ENCODE assay signal across 1 cellular context in the genomic region with DNA sequence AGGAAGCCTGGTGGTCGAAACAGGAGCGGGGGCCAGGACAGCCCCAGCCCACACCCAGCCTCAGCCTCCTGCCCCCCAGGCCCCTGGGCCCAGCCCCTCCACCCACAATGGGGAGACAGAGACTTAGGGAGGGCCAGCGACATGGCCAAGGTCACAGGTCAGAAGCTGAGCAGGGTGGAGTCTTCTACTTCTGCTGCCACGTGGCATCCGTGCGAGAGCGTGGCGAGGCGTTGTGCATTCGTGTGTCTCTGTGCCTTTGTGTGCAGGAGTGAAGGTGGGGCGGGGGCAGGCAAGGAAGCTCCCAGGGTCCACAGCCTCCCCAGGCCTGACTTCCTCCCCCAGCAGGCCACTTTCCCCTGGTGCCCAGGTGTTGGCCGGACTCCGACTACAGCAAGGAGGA.
TF ChIP-seq lines count a peak whose summit lies in the region.

No MANE protein-coding gene starts in this region.

TF ChIP-seq in K562, 482 proteins besides CTCF, POLR2A, EP300 and RAD21:
- TF ChIP-seq ZNF184 (CRISPR knock-in tag; IDR thresholded peaks at IDR 0.05) (no peak), GATAD2A (IDR thresholded peaks at IDR 0.05) (no peak), CBX5 (IDR thresholded peaks at IDR 0.05; ENCODE audit: borderline replicate concordance, low read depth) (no peak), GATA2 (CRISPR knock-in tag; IDR thresholded peaks at IDR 0.05) (no peak), ZNF311 (CRISPR knock-in tag; IDR thresholded peaks at IDR 0.05) (no peak), ARHGAP35 (IDR thresholded peaks at IDR 0.05; ENCODE audit: partially characterized antibody) (no peak), HMG20B (CRISPR knock-in tag; IDR thresholded peaks at IDR 0.05) (no peak), PTRF (tag; IDR thresholded peaks at IDR 0.05) (no peak), ZNF76 (CRISPR knock-in tag; IDR thresholded peaks at IDR 0.05; ENCODE audit: borderline replicate concordance) (no peak), CHD1 (IDR thresholded peaks at IDR 0.05; ENCODE audit: low read length) (no peak), NR2C1 (IDR thresholded peaks at IDR 0.05) (peak; percentile 20; the same call in 1 of the 2 replicates), NR2C1 (tag; IDR thresholded peaks at IDR 0.05) (no peak), ETV5 (CRISPR knock-in tag; IDR thresholded peaks at IDR 0.05; ENCODE audit: low read depth) (no peak), ETV1 (tag; conservative IDR thresholded peaks at IDR 0.05; ENCODE audit: low read depth) (no peak), U2AF2 (optimal IDR thresholded peaks at IDR 0.05; ENCODE audit: low read depth, low read length) (no peak), HSF4 (CRISPR knock-in tag; IDR thresholded peaks at IDR 0.05; ENCODE audit: borderline replicate concordance) (no peak)
- TF ChIP-seq, protein P1, sequence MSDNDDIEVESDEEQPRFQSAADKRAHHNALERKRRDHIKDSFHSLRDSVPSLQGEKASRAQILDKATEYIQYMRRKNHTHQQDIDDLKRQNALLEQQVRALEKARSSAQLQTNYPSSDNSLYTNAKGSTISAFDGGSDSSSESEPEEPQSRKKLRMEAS (CRISPR knock-in tag; IDR thresholded peaks at IDR 0.05) = peak; percentile 17; the same call in 1 of the 2 replicates
- TF ChIP-seq, protein P2, sequence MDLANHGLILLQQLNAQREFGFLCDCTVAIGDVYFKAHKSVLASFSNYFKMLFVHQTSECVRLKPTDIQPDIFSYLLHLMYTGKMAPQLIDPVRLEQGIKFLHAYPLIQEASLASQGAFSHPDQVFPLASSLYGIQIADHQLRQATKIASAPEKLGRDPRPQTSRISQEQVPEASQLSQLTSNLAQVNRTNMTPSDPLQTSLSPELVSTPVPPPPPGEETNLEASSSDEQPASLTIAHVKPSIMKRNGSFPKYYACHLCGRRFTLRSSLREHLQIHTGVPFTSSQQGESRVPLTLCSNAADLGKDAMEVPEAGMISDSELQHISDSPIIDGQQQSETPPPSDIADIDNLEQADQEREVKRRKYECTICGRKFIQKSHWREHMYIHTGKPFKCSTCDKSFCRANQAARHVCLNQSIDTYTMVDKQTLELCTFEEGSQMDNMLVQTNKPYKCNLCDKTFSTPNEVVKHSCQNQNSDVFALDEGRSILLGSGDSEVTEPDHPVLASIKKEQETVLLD (IDR thresholded peaks at IDR 0.05) = no peak
- TF ChIP-seq, protein P3, sequence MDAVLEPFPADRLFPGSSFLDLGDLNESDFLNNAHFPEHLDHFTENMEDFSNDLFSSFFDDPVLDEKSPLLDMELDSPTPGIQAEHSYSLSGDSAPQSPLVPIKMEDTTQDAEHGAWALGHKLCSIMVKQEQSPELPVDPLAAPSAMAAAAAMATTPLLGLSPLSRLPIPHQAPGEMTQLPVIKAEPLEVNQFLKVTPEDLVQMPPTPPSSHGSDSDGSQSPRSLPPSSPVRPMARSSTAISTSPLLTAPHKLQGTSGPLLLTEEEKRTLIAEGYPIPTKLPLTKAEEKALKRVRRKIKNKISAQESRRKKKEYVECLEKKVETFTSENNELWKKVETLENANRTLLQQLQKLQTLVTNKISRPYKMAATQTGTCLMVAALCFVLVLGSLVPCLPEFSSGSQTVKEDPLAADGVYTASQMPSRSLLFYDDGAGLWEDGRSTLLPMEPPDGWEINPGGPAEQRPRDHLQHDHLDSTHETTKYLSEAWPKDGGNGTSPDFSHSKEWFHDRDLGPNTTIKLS (IDR thresholded peaks at IDR 0.05; ENCODE audit: borderline replicate concordance, low read depth) = peak; percentile 24; the same call in 1 of the 2 replicates
- TF ChIP-seq, protein P4, sequence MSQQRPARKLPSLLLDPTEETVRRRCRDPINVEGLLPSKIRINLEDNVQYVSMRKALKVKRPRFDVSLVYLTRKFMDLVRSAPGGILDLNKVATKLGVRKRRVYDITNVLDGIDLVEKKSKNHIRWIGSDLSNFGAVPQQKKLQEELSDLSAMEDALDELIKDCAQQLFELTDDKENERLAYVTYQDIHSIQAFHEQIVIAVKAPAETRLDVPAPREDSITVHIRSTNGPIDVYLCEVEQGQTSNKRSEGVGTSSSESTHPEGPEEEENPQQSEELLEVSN (IDR thresholded peaks at IDR 0.05; ENCODE audit: borderline replicate concordance in 1 of 2, extremely low read depth in 1 of 2, insufficient read depth in 1 of 2, insufficient read length in 1 of 2, low read depth in 1 of 2, low read length in 1 of 2, poor library complexity in 1 of 2, severe bottlenecking in 1 of 2) = peak in 1 of 2 experiments; percentile 12
- TF ChIP-seq, protein P5, sequence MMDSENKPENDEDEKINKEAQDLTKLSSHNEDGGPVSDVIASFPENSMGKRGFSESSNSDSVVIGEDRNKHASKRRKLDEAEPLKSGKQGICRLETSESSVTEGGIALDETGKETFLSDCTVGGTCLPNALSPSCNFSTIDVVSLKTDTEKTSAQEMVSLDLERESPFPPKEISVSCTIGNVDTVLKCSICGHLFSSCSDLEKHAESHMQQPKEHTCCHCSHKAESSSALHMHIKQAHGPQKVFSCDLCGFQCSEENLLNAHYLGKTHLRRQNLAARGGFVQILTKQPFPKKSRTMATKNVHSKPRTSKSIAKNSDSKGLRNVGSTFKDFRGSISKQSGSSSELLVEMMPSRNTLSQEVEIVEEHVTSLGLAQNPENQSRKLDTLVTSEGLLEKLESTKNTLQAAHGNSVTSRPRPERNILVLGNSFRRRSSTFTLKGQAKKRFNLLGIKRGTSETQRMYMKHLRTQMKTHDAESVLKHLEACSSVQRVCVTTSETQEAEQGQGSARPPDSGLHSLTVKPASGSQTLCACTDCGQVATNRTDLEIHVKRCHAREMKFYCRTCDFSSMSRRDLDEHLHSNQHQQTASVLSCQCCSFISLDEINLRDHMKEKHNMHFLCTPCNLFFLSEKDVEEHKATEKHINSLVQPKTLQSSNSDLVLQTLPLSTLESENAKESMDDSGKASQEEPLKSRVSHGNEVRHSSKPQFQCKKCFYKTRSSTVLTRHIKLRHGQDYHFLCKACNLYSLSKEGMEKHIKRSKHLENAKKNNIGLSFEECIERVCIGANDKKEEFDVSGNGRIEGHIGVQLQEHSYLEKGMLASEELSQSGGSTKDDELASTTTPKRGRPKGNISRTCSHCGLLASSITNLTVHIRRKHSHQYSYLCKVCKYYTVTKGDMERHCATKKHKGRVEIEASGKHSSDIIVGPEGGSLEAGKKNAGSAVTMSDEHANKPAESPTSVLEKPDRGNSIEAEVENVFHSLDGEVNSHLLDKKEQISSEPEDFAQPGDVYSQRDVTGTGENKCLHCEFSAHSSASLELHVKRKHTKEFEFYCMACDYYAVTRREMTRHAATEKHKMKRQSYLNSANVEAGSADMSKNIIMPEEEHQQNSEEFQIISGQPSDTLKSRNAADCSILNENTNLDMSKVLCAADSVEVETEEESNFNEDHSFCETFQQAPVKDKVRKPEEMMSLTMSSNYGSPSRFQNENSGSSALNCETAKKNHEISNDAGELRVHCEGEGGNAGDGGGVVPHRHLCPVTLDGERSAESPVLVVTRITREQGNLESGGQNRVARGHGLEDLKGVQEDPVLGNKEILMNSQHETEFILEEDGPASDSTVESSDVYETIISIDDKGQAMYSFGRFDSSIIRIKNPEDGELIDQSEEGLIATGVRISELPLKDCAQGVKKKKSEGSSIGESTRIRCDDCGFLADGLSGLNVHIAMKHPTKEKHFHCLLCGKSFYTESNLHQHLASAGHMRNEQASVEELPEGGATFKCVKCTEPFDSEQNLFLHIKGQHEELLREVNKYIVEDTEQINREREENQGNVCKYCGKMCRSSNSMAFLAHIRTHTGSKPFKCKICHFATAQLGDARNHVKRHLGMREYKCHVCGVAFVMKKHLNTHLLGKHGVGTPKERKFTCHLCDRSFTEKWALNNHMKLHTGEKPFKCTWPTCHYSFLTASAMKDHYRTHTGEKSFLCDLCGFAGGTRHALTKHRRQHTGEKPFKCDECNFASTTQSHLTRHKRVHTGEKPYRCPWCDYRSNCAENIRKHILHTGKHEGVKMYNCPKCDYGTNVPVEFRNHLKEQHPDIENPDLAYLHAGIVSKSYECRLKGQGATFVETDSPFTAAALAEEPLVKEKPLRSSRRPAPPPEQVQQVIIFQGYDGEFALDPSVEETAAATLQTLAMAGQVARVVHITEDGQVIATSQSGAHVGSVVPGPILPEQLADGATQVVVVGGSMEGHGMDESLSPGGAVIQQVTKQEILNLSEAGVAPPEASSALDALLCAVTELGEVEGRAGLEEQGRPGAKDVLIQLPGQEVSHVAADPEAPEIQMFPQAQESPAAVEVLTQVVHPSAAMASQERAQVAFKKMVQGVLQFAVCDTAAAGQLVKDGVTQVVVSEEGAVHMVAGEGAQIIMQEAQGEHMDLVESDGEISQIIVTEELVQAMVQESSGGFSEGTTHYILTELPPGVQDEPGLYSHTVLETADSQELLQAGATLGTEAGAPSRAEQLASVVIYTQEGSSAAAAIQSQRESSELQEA (IDR thresholded peaks at IDR 0.05; ENCODE audit: low read depth) = no peak
- TF ChIP-seq, protein P6, sequence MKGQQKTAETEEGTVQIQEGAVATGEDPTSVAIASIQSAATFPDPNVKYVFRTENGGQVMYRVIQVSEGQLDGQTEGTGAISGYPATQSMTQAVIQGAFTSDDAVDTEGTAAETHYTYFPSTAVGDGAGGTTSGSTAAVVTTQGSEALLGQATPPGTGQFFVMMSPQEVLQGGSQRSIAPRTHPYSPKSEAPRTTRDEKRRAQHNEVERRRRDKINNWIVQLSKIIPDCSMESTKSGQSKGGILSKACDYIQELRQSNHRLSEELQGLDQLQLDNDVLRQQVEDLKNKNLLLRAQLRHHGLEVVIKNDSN (CRISPR knock-in tag; IDR thresholded peaks at IDR 0.05) = no peak
- TF ChIP-seq, protein P7, sequence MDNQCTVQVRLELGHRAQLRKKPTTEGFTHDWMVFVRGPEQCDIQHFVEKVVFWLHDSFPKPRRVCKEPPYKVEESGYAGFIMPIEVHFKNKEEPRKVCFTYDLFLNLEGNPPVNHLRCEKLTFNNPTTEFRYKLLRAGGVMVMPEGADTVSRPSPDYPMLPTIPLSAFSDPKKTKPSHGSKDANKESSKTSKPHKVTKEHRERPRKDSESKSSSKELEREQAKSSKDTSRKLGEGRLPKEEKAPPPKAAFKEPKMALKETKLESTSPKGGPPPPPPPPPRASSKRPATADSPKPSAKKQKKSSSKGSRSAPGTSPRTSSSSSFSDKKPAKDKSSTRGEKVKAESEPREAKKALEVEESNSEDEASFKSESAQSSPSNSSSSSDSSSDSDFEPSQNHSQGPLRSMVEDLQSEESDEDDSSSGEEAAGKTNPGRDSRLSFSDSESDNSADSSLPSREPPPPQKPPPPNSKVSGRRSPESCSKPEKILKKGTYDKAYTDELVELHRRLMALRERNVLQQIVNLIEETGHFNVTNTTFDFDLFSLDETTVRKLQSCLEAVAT (IDR thresholded peaks at IDR 0.05) = no peak
